In genomic region chr6:99520855-99521556, GRCh38 we compare ENCODE assay signal across 8 cellular contexts. TPM values are rescaled to one million over a fixed set of nuclear protein-coding genes. Genes with fewer than 3 reads are reported as not detected.
DNase-seq lines count a peak whose midpoint lies in the region; ATAC-seq lines count a peak whose summit lies in the region.

No MANE protein-coding gene starts in this region.

- DNase-seq in NK-92 treated with Interleukin-12 subunit alpha and Interleukin-12 subunit beta, amount 100 ng/mL, for 24 hours (lab: John Stamatoyannopoulos, UW), result peak; percentile 74
- no peak for DNase-seq in NK-92 (lab: John Stamatoyannopoulos, UW; ENCODE audit: unreplicated experiment)
- DNase-seq in NCI-H1694 treated with DMSO at 0.1 percent for 48 hours (lab: John Stamatoyannopoulos, UW), result peak; percentile 52
- peak; percentile 40 to 85 (median 58) for DNase-seq in T-helper 2 cell
- DNase-seq in left ventricle myocardium superior, result peak; percentile 92
- DNase-seq in pulmonary artery endothelial cell (ENCODE audit: low read depth, low spot score), result peak; percentile 67

- H3K27ac ChIP-seq in angular gyrus (ENCODE audit: low read depth, low read length), result peak overlapping the region; percentile 92

- ATAC-seq in HG02938 (IDR thresholded peaks at IDR 0.05; ENCODE audit: unreplicated experiment) (peak; percentile 91), left ventricle myocardium superior (peak; percentile 99)

- intact Hi-C loops in left ventricle myocardium superior (cut with micrococcal nuclease), result no loop called here

RNA-seq across cellular contexts. Expression of gene USP45, which starts 5.8 kb away (rescaled TPM):
- 12.3 TPM for total RNA-seq in left ventricle myocardium superior
- total RNA-seq in pulmonary artery endothelial cell, result 12.1 and 17.1 TPM in 2 replicates

RNA-seq across cellular contexts. Expression of gene CCNC, which starts 47.5 kb away (rescaled TPM):
- total RNA-seq in left ventricle myocardium superior (16.9 TPM), pulmonary artery endothelial cell (81.6 and 104 TPM in 2 replicates)
